Comparison of ENCODE assay signal across 11 cellular contexts in the genomic region with DNA sequence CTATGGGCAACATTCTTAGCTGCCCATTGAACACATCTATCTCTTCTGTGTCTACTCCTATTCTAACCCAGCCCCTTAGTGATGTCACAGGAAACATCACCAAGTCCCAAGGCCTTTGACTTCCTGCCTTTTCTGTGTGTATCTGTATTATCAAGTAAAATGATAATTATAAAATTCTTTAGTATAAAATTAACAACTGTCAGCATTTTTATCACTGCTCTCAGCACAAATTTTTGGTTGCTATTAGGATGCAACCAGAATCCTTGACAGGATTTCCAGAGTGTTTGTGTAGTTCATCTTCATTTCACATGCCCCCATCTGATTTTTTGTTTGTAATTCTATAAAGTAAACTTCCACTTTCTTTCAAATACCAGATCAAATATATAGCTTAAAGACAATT. TPM values are rescaled to one million over a fixed set of nuclear protein-coding genes. Genes with fewer than 3 reads are reported as not detected.
"Had no signal": no experiment of that assay in that cellular context is flagged by ENCODE, and none has a peak within 500 bp of the region (broad histone marks: within the 10 kb centered on the region; RNA-seq: fewer than 3 reads in every experiment).

No MANE protein-coding gene starts in this region.

- FAIRE-seq: HTR-8/SVneo had no signal

- H3K4me1 Mint-ChIP-seq: GM23338 had no signal

- H3K9ac ChIP-seq: KMS-11 had no signal

- ATAC-seq: GM23338, HCT116 had no signal

- H2AFZ ChIP-seq: GM23338 had no signal

- H3K36me3 ChIP-seq: HAP-1 had no signal

- H3K4me3 Mint-ChIP-seq: GM23338, HFFc6 had no signal

- H3K27ac ChIP-seq: KMS-11 had no signal

- H3K27ac Mint-ChIP-seq: GM23338, HFFc6 had no signal

- H3K4me2 ChIP-seq: GM23338, KMS-11 had no signal

- H3K4me1 ChIP-seq: HAP-1 had no signal

- H3K9me3 ChIP-seq: HAP-1 had no signal

- H3K4me3 ChIP-seq: GM23338, HAP-1 had no signal

- DNase-seq: H7, HFFc6, Karpas-422, KBM-7 had no signal

RNA-seq across cellular contexts. Expression of a gene that starts 33.8 kb away (rescaled TPM):
- total RNA-seq: GM23338, H4, H7, HFFc6, HT-29 had no signal
- polyA plus RNA-seq: GM23338 had no signal

RNA-seq across cellular contexts. Expression of a gene that starts 47.6 kb away (rescaled TPM):
- total RNA-seq: GM23338, H7, HFFc6, HT-29 had no signal
- polyA plus RNA-seq: GM23338 had no signal

RNA-seq across cellular contexts. Expression of a gene that starts 59.2 kb away (rescaled TPM):
- total RNA-seq: GM23338, H4, H7, HFFc6, HT-29 had no signal
- polyA plus RNA-seq: GM23338 had no signal
